Comparison of ENCODE assay signal across 8 cellular contexts in genomic region chr12:116599285-116600122, GRCh38. TPM values are rescaled to one million over a fixed set of nuclear protein-coding genes. Genes with fewer than 3 reads are reported as not detected.
A peak's percentile ranks its signal among the peaks of the same experiment; 100 is the strongest.
DNase-seq lines count a peak whose midpoint lies in the region; ATAC-seq and TF ChIP-seq lines count a peak whose summit lies in the region.

No MANE protein-coding gene starts in this region.

- no peaks in the 10 kb centered on the region for H3K36me3 ChIP-seq in gastroesophageal sphincter

- TF ChIP-seq EP300 in gastroesophageal sphincter (IDR thresholded peaks at IDR 0.05): no peak

- no peak for TF ChIP-seq POLR2A in gastroesophageal sphincter (IDR thresholded peaks at IDR 0.05)

- no peaks in the 10 kb centered on the region for H3K9me3 Mint-ChIP-seq in activated naive CD4-positive, alpha-beta T cell treated with anti-CD3 and anti-CD28 coated beads for 36 hours

- H3K4me1 ChIP-seq in gastroesophageal sphincter: peaks cover 0 to 36% (median 17%) of the 10 kb centered on the region in 3 donors

- peak overlapping the region; percentile 22 to 46 for H3K4me3 ChIP-seq in gastroesophageal sphincter

- H3K27ac Mint-ChIP-seq in activated naive CD4-positive, alpha-beta T cell treated with anti-CD3 and anti-CD28 coated beads for 36 hours: no peak overlapping the region

- H3K27ac ChIP-seq in gastroesophageal sphincter (peak overlapping the region; percentile 68 to 89 (median 88)), substantia nigra (ENCODE audit: low read depth, low read length, poor library complexity, severe bottlenecking) (no peak overlapping the region)

- CTCF ChIA-PET in activated naive CD4-positive, alpha-beta T cell treated with anti-CD3 and anti-CD28 coated beads for 36 hours (lab: Charles Lee): interaction anchor here (0.6 to 3.1 kb wide), 12 partner anchors 10 to 602 kb away, joined by 3 to 13 read pairs (median 3); no protein-coding TSS in a partner anchor

- ATAC-seq in gastroesophageal sphincter (peak; percentile 88), omental fat pad (ENCODE audit: low FRiP score) (peak; percentile 79), GM19328 (IDR thresholded peaks at IDR 0.05; ENCODE audit: unreplicated experiment) (no peak)

- H3K36me3 Mint-ChIP-seq in activated naive CD4-positive, alpha-beta T cell treated with anti-CD3 and anti-CD28 coated beads for 36 hours (ENCODE audit: low read depth): no peaks in the 10 kb centered on the region

- peak; percentile 27 for DNase-seq in SIG-M5 treated with dmso at 0.1 percent for 504 hours (lab: John Stamatoyannopoulos, UW; ENCODE audit: unreplicated experiment)
- DNase-seq in SIG-M5 (lab: John Stamatoyannopoulos, UW): no peak
- DNase-seq in RPMI7951 (ENCODE audit: low read depth): peak; percentile 64
- DNase-seq in activated naive CD4-positive, alpha-beta T cell treated with anti-CD3 and anti-CD28 coated beads for 36 hours: peak; percentile 73
- peak; percentile 68 for DNase-seq in omental fat pad (ENCODE audit: low spot score)
- DNase-seq in substantia nigra (lab: John Stamatoyannopoulos, UW): peak in 48 of 49 donors; percentile 9 to 83 (median 56)

- no peaks in the 10 kb centered on the region for H3K9me3 ChIP-seq in gastroesophageal sphincter

- peak; percentile 47 to 88 (median 62) for TF ChIP-seq CTCF in gastroesophageal sphincter (IDR thresholded peaks at IDR 0.05)
- TF ChIP-seq CTCF in omental fat pad (IDR thresholded peaks at IDR 0.05): peak in 1 of 3 donors; percentile 11

- WGBS in gastroesophageal sphincter (ENCODE audit: low coverage in 1 of 2), 2 donors: 0 to 3% methylated on average over 13 to 15 of the region's 30 CpGs

- no peak overlapping the region for H3K4me3 Mint-ChIP-seq in activated naive CD4-positive, alpha-beta T cell treated with anti-CD3 and anti-CD28 coated beads for 36 hours

- H3K27me3 ChIP-seq in gastroesophageal sphincter: peaks cover 4% of the 10 kb centered on the region

- H3K4me1 Mint-ChIP-seq in activated naive CD4-positive, alpha-beta T cell treated with anti-CD3 and anti-CD28 coated beads for 36 hours (ENCODE audit: low read depth): peaks cover 13% of the 10 kb centered on the region

- intact Hi-C loops in activated naive CD4-positive, alpha-beta T cell treated with anti-CD3 and anti-CD28 coated beads for 36 hours (cut with micrococcal nuclease): loop anchor here (1.0 to 2.0 kb wide), 3 partner anchors 323 to 601 kb away; partner anchors contain the start of gene MED13L

- H3K27me3 Mint-ChIP-seq in activated naive CD4-positive, alpha-beta T cell treated with anti-CD3 and anti-CD28 coated beads for 36 hours (ENCODE audit: low read depth): no peaks in the 10 kb centered on the region

RNA-seq across cellular contexts. Expression of gene MAP1LC3B2, which starts 40.3 kb away (rescaled TPM):
- 0.48 TPM in 1 of 2 replicates, not detected in the other for total RNA-seq in RPMI7951 (2014; rRNA removed; shearing (Covaris generic))
- total RNA-seq in activated naive CD4-positive, alpha-beta T cell treated with anti-CD3 and anti-CD28 coated beads for 36 hours: 1 to 10 TPM; 1.2 to 1.5 TPM
- 1 to 10 TPM in 3 of 4 donors, not detected in 1; 1.1 to 1.8 (median 1.8) TPM for total RNA-seq in gastroesophageal sphincter
- total RNA-seq in omental fat pad: 1 to 10 TPM in 2 of 4 donors, not detected in 2; 1.7 to 7.1 TPM
